Comparison of ENCODE assay signal across 9 cellular contexts in genomic region chr19:18317998-18318800, GRCh38. TPM values are rescaled to one million over a fixed set of nuclear protein-coding genes. Genes with fewer than 3 reads are reported as not detected.
DNase-seq lines count a peak whose midpoint lies in the region; ATAC-seq and TF ChIP-seq lines count a peak whose summit lies in the region.
"Had no signal": no experiment of that assay in that cellular context is flagged by ENCODE, and none has a peak within 500 bp of the region (broad histone marks: within the 10 kb centered on the region; RNA-seq: fewer than 3 reads in every experiment).

No MANE protein-coding gene starts in this region.

- H3K4me1 Mint-ChIP-seq in T-helper 1 cell treated with Interleukin-12 subunit alpha and Interleukin-12 subunit beta and Interleukin-4 antibody, amounts not matched to agents 30 μg/mL and 1 μg/mL, for 36 hours (ENCODE audit: low read depth): peaks cover 44% of the 10 kb centered on the region
- H3K4me1 Mint-ChIP-seq in natural killer cell: peaks cover 44 to 52% of the 10 kb centered on the region in 2 donors

- H3K9me3 Mint-ChIP-seq in T-helper 1 cell treated with Interleukin-12 subunit alpha and Interleukin-12 subunit beta and Interleukin-4 antibody, amounts not matched to agents 30 μg/mL and 1 μg/mL, for 36 hours: no peaks in the 10 kb centered on the region
- no peaks in the 10 kb centered on the region for H3K9me3 Mint-ChIP-seq in natural killer cell

- H3K27ac ChIP-seq in C4-2B: peak overlapping the region; percentile 61; the same call in 1 of the 2 replicates

- no peak for TF ChIP-seq CTCF in C4-2B (conservative IDR thresholded peaks at IDR 0.05)
- no peak for TF ChIP-seq CTCF in natural killer cell (IDR thresholded peaks at IDR 0.05)

- peak; percentile 28 to 33 (median 32) for ATAC-seq in natural killer cell

- intact Hi-C loops in natural killer cell (cut with micrococcal nuclease): no loop called here

- peak overlapping the region; percentile 72 for H3K4me3 Mint-ChIP-seq in T-helper 1 cell treated with Interleukin-12 subunit alpha and Interleukin-12 subunit beta and Interleukin-4 antibody, amounts not matched to agents 30 μg/mL and 1 μg/mL, for 36 hours
- peak overlapping the region; percentile 76 for H3K4me3 Mint-ChIP-seq in natural killer cell

- peaks cover 28% of the 10 kb centered on the region for H3K36me3 Mint-ChIP-seq in T-helper 1 cell treated with Interleukin-12 subunit alpha and Interleukin-12 subunit beta and Interleukin-4 antibody, amounts not matched to agents 30 μg/mL and 1 μg/mL, for 36 hours (ENCODE audit: low read depth)
- no peaks in the 10 kb centered on the region for H3K36me3 Mint-ChIP-seq in natural killer cell

- peak; percentile 55 for DNase-seq in central memory CD4-positive, alpha-beta T cell
- DNase-seq in natural killer cell: peak; percentile 44
- no peak for DNase-seq in SIG-M5 (lab: John Stamatoyannopoulos, UW)
- no peak for DNase-seq in NCI-H2227 (lab: John Stamatoyannopoulos, UW; ENCODE audit: unreplicated experiment)
- DNase-seq in NCI-H187 (lab: John Stamatoyannopoulos, UW): no peak
- DNase-seq in ecto neural progenitor cell (ENCODE audit: low spot score): no peak
- DNase-seq: occipital lobe had no signal

- H3K27ac Mint-ChIP-seq in T-helper 1 cell treated with Interleukin-12 subunit alpha and Interleukin-12 subunit beta and Interleukin-4 antibody, amounts not matched to agents 30 μg/mL and 1 μg/mL, for 36 hours: peak overlapping the region; percentile 93
- peak overlapping the region; percentile 85 to 90 for H3K27ac Mint-ChIP-seq in natural killer cell

- H3K27me3 Mint-ChIP-seq in T-helper 1 cell treated with Interleukin-12 subunit alpha and Interleukin-12 subunit beta and Interleukin-4 antibody, amounts not matched to agents 30 μg/mL and 1 μg/mL, for 36 hours (ENCODE audit: low read depth): no peaks in the 10 kb centered on the region
- no peaks in the 10 kb centered on the region for H3K27me3 Mint-ChIP-seq in natural killer cell (ENCODE audit: low read depth in 2 of 2)

RNA-seq across cellular contexts. Expression of gene LSM4, which starts 4.7 kb away (rescaled TPM):
- 10 to 100 TPM; 42.4 to 60.8 (median 44.8) TPM for total RNA-seq in natural killer cell

RNA-seq across cellular contexts. Expression of gene PGPEP1, which starts 22.2 kb away (rescaled TPM):
- 10 to 100 TPM; 69.1 to 73.3 (median 71.0) TPM for total RNA-seq in natural killer cell

RNA-seq across cellular contexts. Expression of gene JUND, which starts 36.8 kb away (rescaled TPM):
- total RNA-seq in natural killer cell: 1,000 to 10,000 TPM; 1,182 to 2,122 (median 1,520) TPM

RNA-seq across cellular contexts. Expression of gene IQCN, which starts 43.9 kb away (rescaled TPM):
- total RNA-seq in natural killer cell: 10 to 100 TPM; 13.7 to 19.4 (median 15.6) TPM

Comparison
In these comparisons a context has a peak if more than half of its experiments do, and no peak if none do; other contexts are left out.
1. DNase-seq: peak in central memory CD4-positive, alpha-beta T cell (single experiment) and natural killer cell (single experiment); none in SIG-M5 (single experiment), NCI-H2227 (single experiment), NCI-H187 (0 of 2) and ecto neural progenitor cell (single experiment).